ENCODE assay signal across 8 cellular contexts in genomic region chr14:75295061-75295461, GRCh38. TPM values are rescaled to one million over a fixed set of nuclear protein-coding genes. Genes with fewer than 3 reads are reported as not detected.
DNase-seq lines count a peak whose midpoint lies in the region; ATAC-seq and TF ChIP-seq lines count a peak whose summit lies in the region.

No MANE protein-coding gene starts in this region.

- 0 to 1% methylated on average over 16 to 18 of the region's 18 CpGs for WGBS in lower leg skin, 2 donors
- 0 to 2% (median 1%) methylated on average over 15 to 18 of the region's 18 CpGs for WGBS in stomach, 5 donors

- intact Hi-C loops in lower leg skin (cut with DNase I; ENCODE audit: low total_unique reads) (loop anchor here (10.0 kb wide), 1 partner anchor 60 kb away; no protein-coding TSS in a partner anchor), stomach (cut with DNase I; ENCODE audit: low total_unique reads) (no loop called here)

- TF ChIP-seq POLR2A in lower leg skin (IDR thresholded peaks at IDR 0.05) (no peak), stomach (IDR thresholded peaks at IDR 0.05) (no peak)

- no peaks in the 10 kb centered on the region for H3K9me3 ChIP-seq in duodenal mucosa (ENCODE audit: control insufficient read depth in 1 of 2, low read length in 2 of 2)
- no peaks in the 10 kb centered on the region for H3K9me3 ChIP-seq in stomach

- H3K9ac ChIP-seq in duodenal mucosa (ENCODE audit: low read depth in 1 of 2, low read length in 2 of 2) = peak overlapping the region; percentile 72 to 99

- peak; percentile 54 for DNase-seq in SIG-M5 treated with dmso at 0.1 percent for 504 hours (lab: John Stamatoyannopoulos, UW; ENCODE audit: unreplicated experiment)
- no peak for DNase-seq in SIG-M5 (lab: John Stamatoyannopoulos, UW)
- peak; percentile 72 for DNase-seq in RPMI7951 (ENCODE audit: low read depth)
- DNase-seq in lower leg skin (ENCODE audit: low spot score in 2 of 2) = peak; percentile 78 to 95
- peak; percentile 69 for DNase-seq in stomach
- DNase-seq in GM10248 (ENCODE audit: extremely low spot score) = no peak

- no peak for TF ChIP-seq EP300 in stomach (IDR thresholded peaks at IDR 0.05)

- H3K27ac ChIP-seq in duodenal mucosa (ENCODE audit: low read depth, low read length) (peak overlapping the region; percentile 93), stomach (peak overlapping the region; percentile 88 to 96 (median 91))

- H3K36me3 ChIP-seq in duodenal mucosa (ENCODE audit: control insufficient read depth in 1 of 2, insufficient read depth in 2 of 2, low read length in 2 of 2) (no peaks in the 10 kb centered on the region), stomach (no peaks in the 10 kb centered on the region)

- ATAC-seq in HG03095 (IDR thresholded peaks at IDR 0.05; ENCODE audit: unreplicated experiment) = no peak

- POLR2A ChIA-PET in GM10248 (lab: Yijun Ruan, JAX) = interaction anchor here (0.5 kb wide), 1 partner anchor 11 kb away, joined by 3 read pairs; no protein-coding TSS in a partner anchor

- CTCF ChIA-PET in GM10248 (lab: Yijun Ruan, JAX) = interaction anchor here (0.7 to 9.6 kb wide), 29 partner anchors 8 to 440 kb away, joined by 3 to 111 read pairs (median 5); partner anchors contain the start of genes ACYP1, NEK9 and RPS6KL1

- H3K4me1 ChIP-seq in duodenal mucosa (ENCODE audit: control insufficient read depth in 1 of 2, insufficient read depth in 2 of 2, low read length in 2 of 2) (peaks cover 24 to 30% of the 10 kb centered on the region in 2 donors), stomach (peaks cover 19 to 49% (median 28%) of the 10 kb centered on the region in 4 donors)

- peak overlapping the region; percentile 65 to 77 for H3K4me3 ChIP-seq in duodenal mucosa (ENCODE audit: low read depth in 1 of 2, low read length in 2 of 2)
- peak overlapping the region; percentile 39 for H3K4me3 ChIP-seq in lower leg skin (ENCODE audit: low read depth, poor library complexity, severe bottlenecking)
- H3K4me3 ChIP-seq in stomach = peak overlapping the region; percentile 49 to 57 (median 54)

- TF ChIP-seq CTCF in lower leg skin (IDR thresholded peaks at IDR 0.05) = no peak
- no peak for TF ChIP-seq CTCF in stomach (IDR thresholded peaks at IDR 0.05)
- no peak for TF ChIP-seq CTCF in GM10248 (IDR thresholded peaks at IDR 0.05; ENCODE audit: control extremely low read depth, extremely low read depth, low read depth, missing control alignments)

- H3K27me3 ChIP-seq in duodenal mucosa (ENCODE audit: control insufficient read depth in 1 of 2, insufficient read depth in 2 of 2, low read length in 2 of 2) (no peaks in the 10 kb centered on the region), stomach (no peaks in the 10 kb centered on the region)

RNA-seq across cellular contexts. Expression of gene FOS, which starts 16.4 kb away (rescaled TPM):
- total RNA-seq in RPMI7951 (2014; rRNA removed; shearing (Covaris generic)) = 6.9 and 7.7 TPM in 2 replicates
- total RNA-seq in lower leg skin (100 to 1,000 TPM; 154 to 448 (median 330) TPM), stomach (1,000 to 10,000 TPM in 1 of 5 donors, 100 to 1,000 TPM in 4; 134 to 1,274 (median 649) TPM)
- 10 to 100 TPM; 62.2 to 82.0 (median 77.1) TPM for polyA plus RNA-seq in stomach

Comparison
In these comparisons a context has a peak if more than half of its experiments do, and no peak if none do; other contexts are left out.
1. DNase-seq: peak in SIG-M5 treated with dmso at 0.1 percent for 504 hours (single experiment), RPMI7951 (single experiment), lower leg skin (2 of 2) and stomach (single experiment); none in SIG-M5 (single experiment) and GM10248 (single experiment).
2. RNA of gene FOS, which starts 16.4 kb away (total RNA-seq): 134 to 1,274 TPM in stomach and 154 to 448 TPM in lower leg skin; 6.9 to 7.7 TPM in RPMI7951; every median in the first group is over 10 times any median in the second.
3. Peak in every context shown above with its lines, with median percentiles within 50 percentile points of each other: H3K4me3 ChIP-seq.